Comparison of ENCODE assay signal across 12 cellular contexts in genomic region chr15:78840661-78841060, GRCh38.
DNase-seq lines count a peak whose midpoint lies in the region; ATAC-seq and TF ChIP-seq lines count a peak whose summit lies in the region.
"Had no signal": no experiment of that assay in that cellular context is flagged by ENCODE, and none has a peak within 500 bp of the region (broad histone marks: within the 10 kb centered on the region; RNA-seq: fewer than 3 reads in every experiment).

No MANE protein-coding gene starts in this region.

- peak overlapping the region; percentile 82 for H3K27ac Mint-ChIP-seq in stimulated activated memory B cell treated with anti-CD40 and anti-IgM and Interleukin-4, amounts not matched to agents 10 μg/mL and 1 μg/mL and 100 μg/mL, for 72 hours
- H3K27ac Mint-ChIP-seq: effector memory CD8-positive, alpha-beta T cell had no signal

- TF ChIP-seq CTCF in OCI-LY3 (IDR thresholded peaks at IDR 0.05; ENCODE audit: low read depth, low read length) = no peak

- H3K9me3 ChIP-seq in OCI-LY3 (ENCODE audit: insufficient read depth, low read length) = no peaks in the 10 kb centered on the region
- H3K9me3 ChIP-seq: psoas muscle had no signal

- H3K79me2 ChIP-seq in OCI-LY3 (ENCODE audit: low read length) = no peaks in the 10 kb centered on the region

- H3K4me3 Mint-ChIP-seq in stimulated activated memory B cell treated with anti-CD40 and anti-IgM and Interleukin-4, amounts not matched to agents 10 μg/mL and 1 μg/mL and 100 μg/mL, for 72 hours = no peak overlapping the region
- H3K4me3 Mint-ChIP-seq: effector memory CD8-positive, alpha-beta T cell had no signal

- H3K9me3 Mint-ChIP-seq in stimulated activated memory B cell treated with anti-CD40 and anti-IgM and Interleukin-4, amounts not matched to agents 10 μg/mL and 1 μg/mL and 100 μg/mL, for 72 hours = no peaks in the 10 kb centered on the region
- H3K9me3 Mint-ChIP-seq: effector memory CD8-positive, alpha-beta T cell had no signal

- H3K27me3 Mint-ChIP-seq in stimulated activated memory B cell treated with anti-CD40 and anti-IgM and Interleukin-4, amounts not matched to agents 10 μg/mL and 1 μg/mL and 100 μg/mL, for 72 hours = no peaks in the 10 kb centered on the region

- H3K4me1 Mint-ChIP-seq in stimulated activated memory B cell treated with anti-CD40 and anti-IgM and Interleukin-4, amounts not matched to agents 10 μg/mL and 1 μg/mL and 100 μg/mL, for 72 hours = peaks cover 32% of the 10 kb centered on the region

- peak; percentile 14 for DNase-seq in NCI-H1436 (lab: John Stamatoyannopoulos, UW)
- DNase-seq in NCI-H1436 treated with DMSO at 0.1 percent for 48 hours (lab: John Stamatoyannopoulos, UW) = no peak
- DNase-seq in fibroblast of the conjunctiva (ENCODE audit: low read depth) = peak; percentile 8
- no peak for DNase-seq in NCI-H1930 (lab: John Stamatoyannopoulos, UW)
- no peak for DNase-seq in EL
- DNase-seq: 8988T; activated T-cell treated with anti-CD3 and anti-CD28 coated beads, Interleukin-2, amount 50 U/mL, for 48 hours; effector memory CD8-positive, alpha-beta T cell had no signal

- no peaks in the 10 kb centered on the region for H3K36me3 ChIP-seq in OCI-LY3 (replicated peaks; ENCODE audit: low read depth, low read length)

- peak; percentile 84 for ATAC-seq in stimulated activated memory B cell treated with anti-CD40 and anti-IgM and Interleukin-4, amounts not matched to agents 10 μg/mL and 1 μg/mL and 100 μg/mL, for 72 hours
- no peak for ATAC-seq in GM21447 (IDR thresholded peaks at IDR 0.05; ENCODE audit: unreplicated experiment)
- ATAC-seq: effector memory CD8-positive, alpha-beta T cell; psoas muscle had no signal

- 0 out of 2 replicates have a peak overlapping the region, but pooled peaks have one; percentile 1 for H3K4me3 ChIP-seq in OCI-LY3 (ENCODE audit: low read length)
- H3K4me3 ChIP-seq: psoas muscle had no signal

- peak overlapping the region; percentile 89 for H2AFZ ChIP-seq in OCI-LY3 (ENCODE audit: low read depth, low read length)

- peak overlapping the region; percentile 94 for H3K27ac ChIP-seq in OCI-LY3 (ENCODE audit: low read length)
- H3K27ac ChIP-seq: psoas muscle had no signal

- H4K20me1 ChIP-seq in OCI-LY3 (ENCODE audit: insufficient read depth, low read length) = no peaks in the 10 kb centered on the region

- H3K4me2 ChIP-seq in OCI-LY3 (ENCODE audit: low read length) = peak overlapping the region; percentile 49

- peak overlapping the region; percentile 33; the same call in 1 of the 2 replicates for H3K9ac ChIP-seq in OCI-LY3 (ENCODE audit: low read length)

- no peaks in the 10 kb centered on the region for H3K36me3 Mint-ChIP-seq in stimulated activated memory B cell treated with anti-CD40 and anti-IgM and Interleukin-4, amounts not matched to agents 10 μg/mL and 1 μg/mL and 100 μg/mL, for 72 hours

- H3K4me1 ChIP-seq in OCI-LY3 (ENCODE audit: low read length) = peaks cover 44% of the 10 kb centered on the region
- H3K4me1 ChIP-seq: psoas muscle had no signal

- no peaks in the 10 kb centered on the region for H3K27me3 ChIP-seq in OCI-LY3 (ENCODE audit: low read depth, low read length)

Comparison
In these comparisons a context has a peak if more than half of its experiments do, and no peak if none do; other contexts are left out.
1. DNase-seq: peak in NCI-H1436 (single experiment) and fibroblast of the conjunctiva (single experiment); none in NCI-H1436 treated with DMSO at 0.1 percent for 48 hours (single experiment), NCI-H1930 (0 of 2) and EL (single experiment).